ENCODE assay signal across 8 cellular contexts in genomic region chrX:16695079-16695676, GRCh38. TPM values are rescaled to one million over a fixed set of nuclear protein-coding genes. Genes with fewer than 3 reads are reported as not detected.
DNase-seq lines count a peak whose midpoint lies in the region; ATAC-seq and TF ChIP-seq lines count a peak whose summit lies in the region.

No MANE protein-coding gene starts in this region.

- peaks cover 21% of the 10 kb centered on the region for H3K36me3 Mint-ChIP-seq in CD4-positive, alpha-beta T cell (ENCODE audit: low read depth)
- H3K36me3 Mint-ChIP-seq in endothelial cell (ENCODE audit: low read depth, unreplicated experiment) (peaks cover 4% of the 10 kb centered on the region), natural killer cell (no peaks in the 10 kb centered on the region)

- no peak overlapping the region for H3K4me3 ChIP-seq in thoracic aorta

- peaks cover 3% of the 10 kb centered on the region for H3K36me3 ChIP-seq in thoracic aorta

- ATAC-seq in CD4-positive, alpha-beta T cell (ENCODE audit: poor library complexity), result peak; percentile 74
- ATAC-seq in GM19463 (IDR thresholded peaks at IDR 0.05; ENCODE audit: unreplicated experiment) (peak; percentile 80), natural killer cell (peak; percentile 73 to 97 (median 85)), thoracic aorta (ENCODE audit: insufficient number of reproducible peaks, low FRiP score, low read depth) (no peak)

- POLR2A ChIA-PET in CD4-positive, alpha-beta T cell (lab: Charles Lee), result no interaction called here

- peak; percentile 19 to 66 (median 50) for DNase-seq in CD4-positive, alpha-beta T cell
- DNase-seq in NCI-H2227 (lab: John Stamatoyannopoulos, UW; ENCODE audit: unreplicated experiment) (peak; percentile 77), endothelial cell (ENCODE audit: low spot score) (peak; percentile 55), natural killer cell (peak; percentile 44), thoracic aorta (ENCODE audit: low spot score) (no peak), KG1 (lab: John Stamatoyannopoulos, UW) (no peak)
- DNase-seq in activated CD8-positive, alpha-beta memory T cell treated with anti-CD3 and anti-CD28 coated beads for 1 hour (ENCODE audit: extremely low read depth in 1 of 2, low read depth in 1 of 2), result peak; percentile 35 to 40

- H3K27me3 Mint-ChIP-seq in CD4-positive, alpha-beta T cell, result no peaks in the 10 kb centered on the region
- H3K27me3 Mint-ChIP-seq in endothelial cell (ENCODE audit: unreplicated experiment), result no peaks in the 10 kb centered on the region
- no peaks in the 10 kb centered on the region for H3K27me3 Mint-ChIP-seq in natural killer cell (ENCODE audit: low read depth in 2 of 2)

- no peaks in the 10 kb centered on the region for H3K9me3 ChIP-seq in CD4-positive, alpha-beta T cell (ENCODE audit: control insufficient read depth, low read length)
- H3K9me3 ChIP-seq in thoracic aorta, result no peaks in the 10 kb centered on the region

- H3K4me3 Mint-ChIP-seq in CD4-positive, alpha-beta T cell, result no peak overlapping the region
- no peak overlapping the region for H3K4me3 Mint-ChIP-seq in endothelial cell (ENCODE audit: unreplicated experiment)
- no peak overlapping the region for H3K4me3 Mint-ChIP-seq in natural killer cell

- peak; percentile 71 for TF ChIP-seq CTCF in CD4-positive, alpha-beta T cell (IDR thresholded peaks at IDR 0.05)
- TF ChIP-seq CTCF in endothelial cell (IDR thresholded peaks at IDR 0.05; ENCODE audit: unreplicated experiment) (peak; percentile 80), natural killer cell (IDR thresholded peaks at IDR 0.05) (peak; percentile 69), thoracic aorta (IDR thresholded peaks at IDR 0.05) (peak; percentile 70)

- H3K27ac ChIP-seq in CD4-positive, alpha-beta T cell (ENCODE audit: low read depth, low read length), result no peak overlapping the region
- no peak overlapping the region for H3K27ac ChIP-seq in thoracic aorta

- no peaks in the 10 kb centered on the region for H3K9me3 Mint-ChIP-seq in CD4-positive, alpha-beta T cell
- H3K9me3 Mint-ChIP-seq in endothelial cell (ENCODE audit: unreplicated experiment) (no peaks in the 10 kb centered on the region), natural killer cell (no peaks in the 10 kb centered on the region)

- no peaks in the 10 kb centered on the region for H3K4me1 ChIP-seq in thoracic aorta (ENCODE audit: control insufficient read depth in 1 of 2, low read depth in 2 of 2)

- H3K4me1 Mint-ChIP-seq in CD4-positive, alpha-beta T cell (ENCODE audit: low read depth), result no peaks in the 10 kb centered on the region
- H3K4me1 Mint-ChIP-seq in endothelial cell (ENCODE audit: unreplicated experiment), result no peaks in the 10 kb centered on the region
- no peaks in the 10 kb centered on the region for H3K4me1 Mint-ChIP-seq in natural killer cell

- CTCF ChIA-PET in CD4-positive, alpha-beta T cell (lab: Charles Lee), result interaction anchor here (0.7 to 1.3 kb wide), 5 partner anchors 11 to 1022 kb away, joined by 3 to 5 read pairs (median 4); partner anchors contain the start of gene CTPS2

- intact Hi-C loops in CD4-positive, alpha-beta T cell (cut with DNase I, micrococcal nuclease), result loop anchor here in 1 of 2 experiments (10.0 kb wide), 2 partner anchors 1200 to 1350 kb away; partner anchors contain the start of gene PIR
- intact Hi-C loops in natural killer cell (cut with micrococcal nuclease), result loop anchor here (10.0 kb wide), 1 partner anchor 1200 kb away; the partner anchor contains the start of gene PIR

- H3K27ac Mint-ChIP-seq in CD4-positive, alpha-beta T cell, result no peak overlapping the region
- H3K27ac Mint-ChIP-seq in endothelial cell (ENCODE audit: unreplicated experiment) (no peak overlapping the region), natural killer cell (no peak overlapping the region)

- H3K27me3 ChIP-seq in CD4-positive, alpha-beta T cell (ENCODE audit: control insufficient read depth, insufficient read depth, low read length), result no peaks in the 10 kb centered on the region
- H3K27me3 ChIP-seq in thoracic aorta (replicated peaks; ENCODE audit: insufficient read depth), result no peaks in the 10 kb centered on the region

RNA-seq across cellular contexts. Expression of gene CTPS2, which starts 17.3 kb away (rescaled TPM):
- 1 to 10 TPM; 3.8 to 4.6 TPM for total RNA-seq in CD4-positive, alpha-beta T cell
- 29.5 TPM for total RNA-seq in endothelial cell (ENCODE audit: unreplicated experiment)
- 1 to 10 TPM; 3.6 to 6.0 (median 5.2) TPM for total RNA-seq in natural killer cell
- total RNA-seq in thoracic aorta, result 10 to 100 TPM in 1 of 2 donors, 1 to 10 TPM in 1; 7.9 to 12.0 TPM

RNA-seq across cellular contexts. Expression of gene SYAP1, which starts 24.2 kb away (rescaled TPM):
- 10 to 100 TPM; 60.2 to 65.2 TPM for total RNA-seq in CD4-positive, alpha-beta T cell
- 18.8 TPM for total RNA-seq in endothelial cell (ENCODE audit: unreplicated experiment)
- 10 to 100 TPM; 42.9 to 58.4 (median 45.4) TPM for total RNA-seq in natural killer cell
- 10 to 100 TPM; 18.3 to 22.2 TPM for total RNA-seq in thoracic aorta

RNA-seq across cellular contexts. Expression of gene S100G, which starts 45.2 kb away (rescaled TPM):
- total RNA-seq in CD4-positive, alpha-beta T cell, result not detected
- total RNA-seq in endothelial cell (ENCODE audit: unreplicated experiment) (not detected), natural killer cell (not detected), thoracic aorta (not detected)

Comparison
In these comparisons a context has a peak if more than half of its experiments do, and no peak if none do; other contexts are left out.
1. DNase-seq: peak in CD4-positive, alpha-beta T cell (10 of 10), NCI-H2227 (single experiment), activated CD8-positive, alpha-beta memory T cell treated with anti-CD3 and anti-CD28 coated beads for 1 hour (2 of 2), endothelial cell (single experiment) and natural killer cell (single experiment); none in thoracic aorta (single experiment) and KG1 (single experiment).
2. Peak in every context shown above with its lines, with median percentiles within 50 percentile points of each other: CTCF ChIP-seq.